ENCODE assay signal across 8 cellular contexts in genomic region chr22:38700789-38701628, GRCh38. TPM values are rescaled to one million over a fixed set of nuclear protein-coding genes. Genes with fewer than 3 reads are reported as not detected.
DNase-seq lines count a peak whose midpoint lies in the region; ATAC-seq and TF ChIP-seq lines count a peak whose summit lies in the region.

Gene JOSD1, minus strand, starts transcription at chr22:38700943. Its CDS starts 956 bp downstream, at chr22:38699987.

- H3K27ac ChIP-seq in psoas muscle: peak within 1 kb of the TSS; percentile 98

- intact Hi-C loops in left ventricle myocardium superior (cut with micrococcal nuclease): no loop called here
- intact Hi-C loops in psoas muscle (cut with DNase I): no loop called here

- H3K9me3 ChIP-seq in psoas muscle: no peaks in the 10 kb centered on the region

- H3K36me3 Mint-ChIP-seq in T-helper 2 cell treated with Interferon-gamma antibody and Interleukin-4, amounts not matched to agents 5 μg/mL and 100 μg/mL, for 36 hours (ENCODE audit: low read depth): peaks cover 23% of the 10 kb centered on the region

- peak within 1 kb of the TSS; percentile 100 for H3K27ac Mint-ChIP-seq in T-helper 2 cell treated with Interferon-gamma antibody and Interleukin-4, amounts not matched to agents 5 μg/mL and 100 μg/mL, for 36 hours

- H3K27me3 Mint-ChIP-seq in T-helper 2 cell treated with Interferon-gamma antibody and Interleukin-4, amounts not matched to agents 5 μg/mL and 100 μg/mL, for 36 hours (ENCODE audit: low read depth): no peaks in the 10 kb centered on the region

- WGBS in psoas muscle, 3 donors: 1% methylated on average over 55 to 94 of the region's 94 CpGs

- TF ChIP-seq CTCF in GM12865 (IDR thresholded peaks at IDR 0.05; ENCODE audit: insufficient read depth, low read depth, low read length, missing control alignments) (no peak), psoas muscle (IDR thresholded peaks at IDR 0.05) (no peak)

- peak; percentile 98 for DNase-seq in GM12865 (ENCODE audit: low read depth)
- peak; percentile 54 for DNase-seq in NCI-H1694 treated with DMSO at 0.1 percent for 48 hours (lab: John Stamatoyannopoulos, UW)
- DNase-seq in T-helper 2 cell treated with Interferon-gamma antibody and Interleukin-4, amounts not matched to agents 5 μg/mL and 100 μg/mL, for 36 hours (ENCODE audit: low spot score): peak; percentile 98
- DNase-seq in anterior cingulate cortex (lab: John Stamatoyannopoulos, UW): peak; percentile 51 to 96 (median 90)
- DNase-seq in left ventricle myocardium superior: peak; percentile 98
- DNase-seq in psoas muscle: peak; percentile 95 to 97
- peak; percentile 96 for DNase-seq in ureter (ENCODE audit: low spot score)

- H3K27me3 ChIP-seq in psoas muscle (ENCODE audit: insufficient read depth in 3 of 3, low read length in 2 of 3): no peaks in the 10 kb centered on the region

- peak within 1 kb of the TSS; percentile 96 for H3K4me3 Mint-ChIP-seq in T-helper 2 cell treated with Interferon-gamma antibody and Interleukin-4, amounts not matched to agents 5 μg/mL and 100 μg/mL, for 36 hours

- peak; percentile 34 for ATAC-seq in HG02852 (IDR thresholded peaks at IDR 0.05; ENCODE audit: unreplicated experiment)
- peak; percentile 62 for ATAC-seq in left ventricle myocardium superior
- peak; percentile 67 to 71 (median 69) for ATAC-seq in psoas muscle

- H3K4me3 ChIP-seq in GM12865 (ENCODE audit: low read depth, low read length) (peak within 1 kb of the TSS; percentile 74), psoas muscle (peak within 1 kb of the TSS; percentile 94)

- H3K9me3 Mint-ChIP-seq in T-helper 2 cell treated with Interferon-gamma antibody and Interleukin-4, amounts not matched to agents 5 μg/mL and 100 μg/mL, for 36 hours: no peaks in the 10 kb centered on the region

- H3K4me1 ChIP-seq in psoas muscle: peaks cover 52% of the 10 kb centered on the region

- H3K4me1 Mint-ChIP-seq in T-helper 2 cell treated with Interferon-gamma antibody and Interleukin-4, amounts not matched to agents 5 μg/mL and 100 μg/mL, for 36 hours (ENCODE audit: low read depth): peaks cover 54% of the 10 kb centered on the region

- peaks cover 4 to 21% of the 10 kb centered on the region in 2 donors for H3K36me3 ChIP-seq in psoas muscle (ENCODE audit: insufficient read depth in 1 of 2, low read depth in 1 of 2)

RNA-seq across cellular contexts. Expression of gene JOSD1, which starts in this region (rescaled TPM):
- total RNA-seq in left ventricle myocardium superior (17.8 TPM), psoas muscle (10 to 100 TPM; 16.7 to 27.6 (median 24.4) TPM), ureter (39.7 TPM)
- 10 to 100 TPM; 14.3 to 58.5 (median 37.5) TPM for polyA plus RNA-seq in psoas muscle

Comparison
In these comparisons a context has a peak if more than half of its experiments do, and no peak if none do; other contexts are left out.
1. Peak in every context shown above with its lines: DNase-seq, ATAC-seq, H3K4me3 ChIP-seq and H3K27ac ChIP-seq.